Comparison of ENCODE assay signal across 8 cellular contexts in the genomic region with DNA sequence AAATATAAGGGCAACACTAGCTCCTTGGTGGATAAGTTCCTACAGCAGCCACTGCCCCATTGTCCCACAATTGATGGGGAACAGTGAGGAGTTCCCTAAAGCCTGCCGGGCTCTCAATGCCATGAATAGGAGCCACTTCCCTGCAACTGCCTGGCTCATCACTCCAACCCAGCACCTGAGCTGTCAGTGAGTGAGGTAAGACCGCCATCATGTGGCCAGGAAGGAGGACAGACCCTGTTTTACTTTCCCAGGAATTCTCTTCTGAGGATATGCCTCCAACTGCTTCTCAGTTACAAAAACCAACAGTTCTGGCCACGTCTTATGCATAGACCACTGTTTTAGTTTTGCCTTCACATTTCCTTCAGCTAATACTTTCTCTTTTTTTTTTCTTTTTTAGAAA. TPM values are rescaled to one million over a fixed set of nuclear protein-coding genes. Genes with fewer than 3 reads are reported as not detected.
DNase-seq lines count a peak whose midpoint lies in the region; ATAC-seq and TF ChIP-seq lines count a peak whose summit lies in the region.

No MANE protein-coding gene starts in this region.

- no peak for ATAC-seq in activated CD4-positive, CD25-positive, alpha-beta regulatory T cell treated with anti-CD3 and anti-CD28 coated beads, Interleukin-2, amount 50 U/mL, for 24 hours

- intact Hi-C loops in lower leg skin (cut with DNase I; ENCODE audit: low total_unique reads) (no loop called here), ascending aorta (cut with DNase I) (no loop called here)

- H3K4me1 Mint-ChIP-seq in chondrocyte (ENCODE audit: low read depth), result no peaks in the 10 kb centered on the region
- H3K4me1 Mint-ChIP-seq in osteocyte (ENCODE audit: unreplicated experiment), result peaks cover 22% of the 10 kb centered on the region

- no peaks in the 10 kb centered on the region for H3K36me3 ChIP-seq in ascending aorta

- no peaks in the 10 kb centered on the region for H3K27me3 Mint-ChIP-seq in chondrocyte (ENCODE audit: low read depth)
- no peaks in the 10 kb centered on the region for H3K27me3 Mint-ChIP-seq in osteocyte (ENCODE audit: unreplicated experiment)

- no peak overlapping the region for H3K27ac ChIP-seq in ascending aorta

- H3K9me3 Mint-ChIP-seq in chondrocyte (ENCODE audit: low read depth), result no peaks in the 10 kb centered on the region
- no peaks in the 10 kb centered on the region for H3K9me3 Mint-ChIP-seq in osteocyte (ENCODE audit: unreplicated experiment)

- no peak overlapping the region for H3K4me3 Mint-ChIP-seq in chondrocyte (ENCODE audit: unreplicated experiment)
- H3K4me3 Mint-ChIP-seq in osteocyte (ENCODE audit: unreplicated experiment), result no peak overlapping the region

- H3K9me3 ChIP-seq in ascending aorta, result no peaks in the 10 kb centered on the region

- H3K27ac Mint-ChIP-seq in chondrocyte (ENCODE audit: unreplicated experiment) (no peak overlapping the region), osteocyte (ENCODE audit: unreplicated experiment) (no peak overlapping the region)

- no peaks in the 10 kb centered on the region for H3K36me3 Mint-ChIP-seq in chondrocyte (ENCODE audit: low read depth)
- no peaks in the 10 kb centered on the region for H3K36me3 Mint-ChIP-seq in osteocyte (ENCODE audit: unreplicated experiment)

- H3K27me3 ChIP-seq in ascending aorta, result no peaks in the 10 kb centered on the region

- peak; percentile 50 for TF ChIP-seq CTCF in GM13977 (IDR thresholded peaks at IDR 0.05; ENCODE audit: extremely low read depth, insufficient read depth, missing control alignments)
- TF ChIP-seq CTCF in chondrocyte (IDR thresholded peaks at IDR 0.05), result peak; percentile 79
- TF ChIP-seq CTCF in osteocyte (IDR thresholded peaks at IDR 0.05), result peak; percentile 71
- no peak for TF ChIP-seq CTCF in lower leg skin (IDR thresholded peaks at IDR 0.05)
- TF ChIP-seq CTCF in ascending aorta (IDR thresholded peaks at IDR 0.05), result peak in 1 of 3 experiments; percentile 26

- DNase-seq in ACHN (peak; percentile 31), GM13977 (ENCODE audit: low spot score) (peak; percentile 12), NCI-H2227 (lab: John Stamatoyannopoulos, UW; ENCODE audit: unreplicated experiment) (peak; percentile 83), chondrocyte (ENCODE audit: low spot score) (no peak), osteocyte (ENCODE audit: extremely low spot score, unreplicated experiment) (no peak), lower leg skin (ENCODE audit: low spot score in 2 of 2) (no peak), ascending aorta (ENCODE audit: low spot score in 2 of 2) (no peak)

- TF ChIP-seq POLR2A in lower leg skin (IDR thresholded peaks at IDR 0.05), result no peak

- WGBS in lower leg skin, 2 donors, result 29 to 68% methylated on average over 3 of the region's 3 CpGs

- in situ Hi-C loops in ACHN (cut with HindIII; ENCODE audit: low pct_ligation_motif_present, low pct_unique_long_range_greater_than_20kb, low sequenced_read_pairs), result no loop called here
- in situ Hi-C loops in GM13977 (cut with MboI; ENCODE audit: low pct_unique_long_range_greater_than_20kb, low sequenced_read_pairs, unreplicated experiment), result no loop called here

- H3K4me1 ChIP-seq in ascending aorta, result no peaks in the 10 kb centered on the region

- H3K4me3 ChIP-seq in lower leg skin (ENCODE audit: low read depth, poor library complexity, severe bottlenecking), result no peak overlapping the region
- no peak overlapping the region for H3K4me3 ChIP-seq in ascending aorta

RNA-seq across cellular contexts. Expression of gene SRPX, which starts 45.5 kb away (rescaled TPM):
- total RNA-seq in chondrocyte (33.5 to 35.8 TPM (median 34.2 TPM) in 3 replicates), osteocyte (41.7 and 48.0 TPM in 2 replicates), lower leg skin (10 to 100 TPM; 13.4 to 56.5 (median 22.3) TPM), ascending aorta (139 TPM)

Comparison
In these comparisons a context has a peak if more than half of its experiments do, and no peak if none do; other contexts are left out.
1. DNase-seq: peak in ACHN (single experiment), GM13977 (single experiment) and NCI-H2227 (single experiment); none in chondrocyte (single experiment), osteocyte (single experiment), lower leg skin (0 of 2) and ascending aorta (0 of 2).
2. CTCF ChIP-seq: peak in GM13977 (single experiment), chondrocyte (single experiment) and osteocyte (single experiment); none in lower leg skin (0 of 3).